In genomic region chr2:219124379-219125110, GRCh38 we compare ENCODE assay signal across 9 cellular contexts. TPM values are rescaled to one million over a fixed set of nuclear protein-coding genes. Genes with fewer than 3 reads are reported as not detected.
A peak's percentile ranks its signal among the peaks of the same experiment; 100 is the strongest.
DNase-seq lines count a peak whose midpoint lies in the region; TF ChIP-seq lines count a peak whose summit lies in the region.
"Had no signal": no experiment of that assay in that cellular context is flagged by ENCODE, and none has a peak within 500 bp of the region (broad histone marks: within the 10 kb centered on the region; RNA-seq: fewer than 3 reads in every experiment).

No MANE protein-coding gene starts in this region.

- H3K27me3 ChIP-seq in ACC112 (ENCODE audit: insufficient read depth, low read length) (no peaks in the 10 kb centered on the region), SJCRH30 (no peaks in the 10 kb centered on the region)

- peak overlapping the region; percentile 56 for H3K4me3 Mint-ChIP-seq in HFFc6

- H3K36me3 Mint-ChIP-seq in HFFc6 (ENCODE audit: low read depth) = no peaks in the 10 kb centered on the region

- DNase-seq in HFFc6 (peak; percentile 0), astrocyte of the hippocampus (ENCODE audit: low read depth, low spot score) (peak; percentile 47), middle frontal gyrus (ENCODE audit: extremely low spot score, low spot score) (peak; percentile 6), SKM-1 treated with dmso at 0.1 percent for 144 hours (lab: John Stamatoyannopoulos, UW; ENCODE audit: unreplicated experiment) (no peak), cerebellar cortex (ENCODE audit: low spot score) (no peak), SJCRH30 (no peak)
- DNase-seq in activated effector memory CD4-positive, alpha-beta T cell treated with anti-CD3 and anti-CD28 coated beads, Interleukin-2, amount 50 U/mL, for 16 hours = no peak
- DNase-seq: DMS53 had no signal

- no peaks in the 10 kb centered on the region for H3K9me3 Mint-ChIP-seq in HFFc6

- peak overlapping the region; percentile 63 for H3K27ac Mint-ChIP-seq in HFFc6

- H3K79me2 ChIP-seq in ACC112 (ENCODE audit: control insufficient read depth, insufficient read depth, low read length, unreplicated experiment) = no peaks in the 10 kb centered on the region

- no peak for TF ChIP-seq CTCF in HFFc6 (IDR thresholded peaks at IDR 0.05)

- H3K4me1 ChIP-seq in ACC112 (ENCODE audit: control insufficient read depth, insufficient read depth, low read length, unreplicated experiment) = peaks cover 39% of the 10 kb centered on the region
- H3K4me1 ChIP-seq in SJCRH30 = no peaks in the 10 kb centered on the region

- H3K27me3 Mint-ChIP-seq in HFFc6 (ENCODE audit: insufficient read depth) = no peaks in the 10 kb centered on the region; the same call in 1 of the 2 replicates

- peaks cover 31% of the 10 kb centered on the region for H3K4me1 Mint-ChIP-seq in HFFc6 (ENCODE audit: low read depth)

- H3K4me3 ChIP-seq in ACC112 (ENCODE audit: low read depth, low read length) = 0 out of 2 replicates have a peak overlapping the region, but pooled peaks have one; percentile 4
- H3K4me3 ChIP-seq in SJCRH30 = no peak overlapping the region

- no peaks in the 10 kb centered on the region for H3K36me3 ChIP-seq in ACC112 (ENCODE audit: insufficient read depth, low read length)
- no peaks in the 10 kb centered on the region for H3K36me3 ChIP-seq in SJCRH30

- H3K9me3 ChIP-seq in SJCRH30 (replicated peaks) = no peaks in the 10 kb centered on the region

- H2AFZ ChIP-seq in ACC112 (ENCODE audit: low read length, unreplicated experiment) = no peak overlapping the region

- H3K27ac ChIP-seq in ACC112 (ENCODE audit: low read depth, low read length) (peak overlapping the region; percentile 82), SJCRH30 (no peak overlapping the region)

RNA-seq across cellular contexts. Expression of gene NHEJ1, which starts 36.1 kb away (rescaled TPM):
- 10 to 100 TPM; 12.0 to 16.6 (median 14.1) TPM for total RNA-seq in HFFc6 (2021; fragmentation: NEBNext Ultra II Directional; extraction: Animal tissue kit (Norgen Biotek cat#: 25700))
- 19.6 and 21.7 TPM in 2 replicates for total RNA-seq in SJCRH30 (2014; rRNA removed; shearing (Covaris generic))

RNA-seq across cellular contexts. Expression of gene SLC23A3, which starts 45.3 kb away (rescaled TPM):
- 1 to 10 TPM in 2 of 6 experiments, under 1 TPM in 4; 0.36 to 1.5 (median 0.88) TPM for total RNA-seq in HFFc6 (2021; fragmentation: NEBNext Ultra II Directional; extraction: Animal tissue kit (Norgen Biotek cat#: 25700))
- total RNA-seq in SJCRH30 (2014; rRNA removed; shearing (Covaris generic)) = 0.10 and 0.13 TPM in 2 replicates

RNA-seq across cellular contexts. Expression of gene CNPPD1, which starts 52.2 kb away (rescaled TPM):
- 10 to 100 TPM; 37.9 to 46.2 (median 42.2) TPM for total RNA-seq in HFFc6 (2021; fragmentation: NEBNext Ultra II Directional; extraction: Animal tissue kit (Norgen Biotek cat#: 25700))
- 13.0 and 13.3 TPM in 2 replicates for total RNA-seq in SJCRH30 (2014; rRNA removed; shearing (Covaris generic))

RNA-seq across cellular contexts. Expression of gene RETREG2, which starts 53.5 kb away (rescaled TPM):
- total RNA-seq in HFFc6 (2021; fragmentation: NEBNext Ultra II Directional; extraction: Animal tissue kit (Norgen Biotek cat#: 25700)) = 100 to 1,000 TPM in 1 of 6 experiments, 10 to 100 TPM in 5; 77.3 to 102 (median 85.5) TPM
- total RNA-seq in SJCRH30 (2014; rRNA removed; shearing (Covaris generic)) = 32.0 and 38.0 TPM in 2 replicates

Comparison
In these comparisons a context has a peak if more than half of its experiments do, and no peak if none do; other contexts are left out.
1. DNase-seq: peak in HFFc6 (single experiment), astrocyte of the hippocampus (single experiment) and middle frontal gyrus (single experiment); none in SKM-1 treated with dmso at 0.1 percent for 144 hours (single experiment), cerebellar cortex (single experiment), SJCRH30 (0 of 2) and activated effector memory CD4-positive, alpha-beta T cell treated with anti-CD3 and anti-CD28 coated beads, Interleukin-2, amount 50 U/mL, for 16 hours (single experiment).